22 cellular contexts compared by ENCODE assay signal in the genomic region with DNA sequence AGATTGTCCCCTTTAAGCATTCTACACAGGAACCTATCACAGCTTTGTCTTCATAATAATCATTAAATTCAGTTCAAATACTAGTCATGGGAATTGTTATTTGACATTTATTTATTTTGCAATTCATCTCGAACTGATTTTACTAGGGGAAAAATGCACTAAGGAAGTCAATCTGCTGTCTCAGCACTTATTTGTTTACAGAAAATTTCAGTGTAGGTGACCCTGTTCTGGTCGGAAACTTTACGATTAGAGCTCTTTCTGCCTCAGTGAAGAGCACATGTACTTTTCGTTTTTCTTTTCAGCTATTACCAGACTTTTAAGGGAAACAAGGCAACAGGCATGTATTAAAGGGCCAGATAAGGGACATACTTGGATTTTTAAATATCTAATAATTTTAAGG.
"Had no signal": no experiment of that assay in that cellular context is flagged by ENCODE, and none has a peak within 500 bp of the region (broad histone marks: within the 10 kb centered on the region; RNA-seq: fewer than 3 reads in every experiment).

No MANE protein-coding gene starts in this region.

- H3K36me3 ChIP-seq: gastrocnemius medialis, lower lobe of right lung, ovary, stomach, thyroid gland, vagina had no signal

- FAIRE-seq: keratinocyte had no signal

- H3K27ac ChIP-seq: epithelial cell of prostate, gastrocnemius medialis, lower lobe of right lung, ovary, stomach, thyroid gland, vagina had no signal

- DNase-seq: cortex of kidney; effector memory CD8-positive, alpha-beta T cell; foreskin fibroblast; gastrocnemius medialis; head of caudate nucleus; left ventricle myocardium superior; lower lobe of right lung; natural killer cell; occipital lobe; ovary; stimulated activated CD4-positive, alpha-beta T cell treated with anti-CD3 and anti-CD28 coated beads, Interleukin-2, amount 100 ng/mL, for 24 hours; stimulated activated CD4-positive, alpha-beta T cell treated with anti-CD3 and anti-CD28 coated beads, Interleukin-4, amount 100 ng/mL, for 24 hours; stimulated activated naive CD4-positive, alpha-beta T cell treated with Interleukin-2 at 50 U/mL for 16 hours; stomach; thyroid gland; trophoblast cell had no signal

- H3K4me1 ChIP-seq: gastrocnemius medialis, lower lobe of right lung, thyroid gland, vagina had no signal

- H3K9me3 ChIP-seq: gastrocnemius medialis, lower lobe of right lung, ovary, stomach, thyroid gland, vagina had no signal

- H3K4me3 ChIP-seq: gastrocnemius medialis, lower lobe of right lung, ovary, stomach, thyroid gland, vagina had no signal

- H3K27me3 ChIP-seq: gastrocnemius medialis, ovary, stomach, thyroid gland, vagina had no signal

- ATAC-seq: effector memory CD8-positive, alpha-beta T cell; esophagus mucosa; gastrocnemius medialis; left ventricle myocardium superior; lower lobe of right lung; natural killer cell; sciatic nerve; stimulated activated effector memory CD8-positive, alpha-beta T cell treated with anti-CD3 and anti-CD28 coated beads, Interleukin-12 subunit alpha, Interleukin-12 subunit beta, amount 100 ng/mL, for 72 hours had no signal
